In genomic region chr17:7627250-7628121, GRCh38 we compare ENCODE assay signal across 8 cellular contexts. TPM values are rescaled to one million over a fixed set of nuclear protein-coding genes. Genes with fewer than 3 reads are reported as not detected.
DNase-seq lines count a peak whose midpoint lies in the region; TF ChIP-seq lines count a peak whose summit lies in the region.

Gene SAT2 (minus strand): TSS chr17:7627821. CDS start chr17:7627635, 186 bp downstream.

- H3K36me3 Mint-ChIP-seq in endothelial cell (ENCODE audit: low read depth, unreplicated experiment) = no peaks in the 10 kb centered on the region

- H3K27me3 ChIP-seq in BE2C = no peaks in the 10 kb centered on the region

- H3K4me3 ChIP-seq in BE2C (ENCODE audit: low read depth, low read length) (peak within 1 kb of the TSS; percentile 66), mesodermal cell (ENCODE audit: extremely low read depth, insufficient read depth, low read length, poor library complexity, severe bottlenecking) (peak within 1 kb of the TSS; percentile 83)

- no peaks in the 10 kb centered on the region for H3K9me3 Mint-ChIP-seq in endothelial cell (ENCODE audit: unreplicated experiment)

- H3K9me3 ChIP-seq in BE2C (no peaks in the 10 kb centered on the region), mesodermal cell (ENCODE audit: control insufficient read depth, low read length) (no peaks in the 10 kb centered on the region)

- 0 to 2% methylated on average over 32 to 45 of the region's 54 CpGs for WGBS in mesodermal cell (ENCODE audit: insufficient coverage in 2 of 2), 2 experiments

- H3K4me1 Mint-ChIP-seq in endothelial cell (ENCODE audit: unreplicated experiment) = peaks cover 8% of the 10 kb centered on the region

- H3K27ac ChIP-seq in mesodermal cell (ENCODE audit: low read depth, low read length, severe bottlenecking) = peak within 1 kb of the TSS; percentile 94

- peak within 1 kb of the TSS; percentile 88 for H3K4me3 Mint-ChIP-seq in endothelial cell (ENCODE audit: unreplicated experiment)

- H3K27ac Mint-ChIP-seq in endothelial cell (ENCODE audit: unreplicated experiment) = peak within 1 kb of the TSS; percentile 24

- no peaks in the 10 kb centered on the region for H3K4me1 ChIP-seq in BE2C
- H3K4me1 ChIP-seq in mesodermal cell (ENCODE audit: control insufficient read depth, insufficient read depth, low read length, poor library complexity, severe bottlenecking) = peaks cover 5% of the 10 kb centered on the region

- H3K36me3 ChIP-seq in BE2C (no peaks in the 10 kb centered on the region), mesodermal cell (ENCODE audit: control insufficient read depth, insufficient read depth, low read length) (peaks cover 10% of the 10 kb centered on the region)

- no peak for TF ChIP-seq CTCF in BE2C (IDR thresholded peaks at IDR 0.05; ENCODE audit: low read depth, low read length)
- no peak for TF ChIP-seq CTCF in endothelial cell (IDR thresholded peaks at IDR 0.05; ENCODE audit: unreplicated experiment)

- H3K27me3 Mint-ChIP-seq in endothelial cell (ENCODE audit: unreplicated experiment) = peaks cover 10% of the 10 kb centered on the region

- DNase-seq in BE2C (peak; percentile 89), GM19240 (ENCODE audit: insufficient read length, low spot score) (peak; percentile 94), HK-2 (ENCODE audit: unreplicated experiment) (peak; percentile 97), NOMO-1 treated with dmso at 0.1 percent for 144 hours (lab: John Stamatoyannopoulos, UW; ENCODE audit: unreplicated experiment) (peak; percentile 84), endothelial cell (ENCODE audit: low spot score) (peak; percentile 91)
- DNase-seq in activated CD8-positive, alpha-beta memory T cell treated with anti-CD3 and anti-CD28 coated beads, Interleukin-2, amount 50 U/mL, for 4 hours = peak; percentile 85
- peak; percentile 49 for DNase-seq in stimulated activated CD8-positive, alpha-beta memory T cell treated with anti-CD3 and anti-CD28 coated beads, Interleukin-15, amount 100 ng/mL, for 24 hours (ENCODE audit: low read depth)

RNA-seq across cellular contexts. Expression of gene SAT2, which starts in this region (rescaled TPM):
- polyA plus RNA-seq in BE2C (2012; ENCODE audit: insufficient read depth, insufficient read length, low read depth) = 42.1 TPM
- 100 TPM for total RNA-seq in endothelial cell (ENCODE audit: unreplicated experiment)
- polyA plus RNA-seq in mesodermal cell (2013, experiment 1 of 2) = 47.3 TPM
- polyA plus RNA-seq in mesodermal cell (2013, experiment 2 of 2) = 46.5 TPM

Comparison
In these comparisons a context has a peak if more than half of its experiments do, and no peak if none do; other contexts are left out.
1. Peak in every context shown above with its lines: DNase-seq, H3K4me3 ChIP-seq and H3K27ac ChIP-seq.